Comparison of ENCODE assay signal across 28 cellular contexts in genomic region chr18:29218101-29218500, GRCh38.
"Had no signal": no experiment of that assay in that cellular context is flagged by ENCODE, and none has a peak within 500 bp of the region (broad histone marks: within the 10 kb centered on the region; RNA-seq: fewer than 3 reads in every experiment).

No MANE protein-coding gene starts in this region.

- H3K27me3 ChIP-seq: esophagus muscularis mucosa, neural progenitor cell, uterus had no signal

- H3K27ac Mint-ChIP-seq: activated CD4-positive, alpha-beta memory T cell treated with anti-CD3 and anti-CD28 coated beads, Interleukin-2, amount 10 ng/mL, durations not matched to agents 7 days and 5 days; activated CD4-positive, alpha-beta T cell treated with anti-CD3 and anti-CD28 coated beads, Interleukin-2, amount 10 ng/mL, durations not matched to agents 7 days and 5 days; activated naive CD4-positive, alpha-beta T cell treated with anti-CD3 and anti-CD28 coated beads, Interleukin-2, amount 50 U/mL, for 24 hours; activated naive CD8-positive, alpha-beta T cell treated with anti-CD3 and anti-CD28 coated beads, Interleukin-2, amount 50 U/mL, for 24 hours; activated T-helper 17 cell treated with anti-CD3 and anti-CD28 coated beads, Interleukin-2, amount 50 U/mL, for 72 hours; dendritic cell treated with granulocyte-macrophage colony-stimulating factor and Interleukin-4, amounts not matched to agents 40 ng/mL and 50 ng/mL, for 4 days; endodermal cell; natural killer cell; neural progenitor cell; stimulated activated effector memory CD8-positive, alpha-beta T cell treated with anti-CD3 and anti-CD28 coated beads, Interleukin-12 subunit alpha, Interleukin-12 subunit beta, amount 100 ng/mL, for 72 hours; stimulated activated naive CD8-positive, alpha-beta T cell treated with anti-CD3 and anti-CD28 coated beads, Interleukin-15, Interleukin-2, amounts not matched to agents 100 ng/mL and 50 ng/mL, for 24 hours; type B pancreatic cell; WTC11 had no signal

- H3K4me1 Mint-ChIP-seq: activated CD4-positive, alpha-beta memory T cell treated with anti-CD3 and anti-CD28 coated beads, Interleukin-2, amount 10 ng/mL, durations not matched to agents 7 days and 5 days; activated CD4-positive, alpha-beta T cell treated with anti-CD3 and anti-CD28 coated beads, Interleukin-2, amount 10 ng/mL, durations not matched to agents 7 days and 5 days; activated naive CD4-positive, alpha-beta T cell treated with anti-CD3 and anti-CD28 coated beads, Interleukin-2, amount 50 U/mL, for 24 hours; activated naive CD8-positive, alpha-beta T cell treated with anti-CD3 and anti-CD28 coated beads, Interleukin-2, amount 50 U/mL, for 24 hours; activated T-helper 17 cell treated with anti-CD3 and anti-CD28 coated beads, Interleukin-2, amount 50 U/mL, for 72 hours; central memory CD8-positive, alpha-beta T cell; natural killer cell; stimulated activated effector memory CD8-positive, alpha-beta T cell treated with anti-CD3 and anti-CD28 coated beads, Interleukin-12 subunit alpha, Interleukin-12 subunit beta, amount 100 ng/mL, for 72 hours had no signal

- H3K27ac ChIP-seq: esophagus muscularis mucosa, left ventricle myocardium inferior, neural progenitor cell, uterus had no signal

- H3K4me1 ChIP-seq: esophagus muscularis mucosa, left ventricle myocardium inferior, neural progenitor cell, uterus had no signal

- H3K27me3 Mint-ChIP-seq: activated CD4-positive, alpha-beta memory T cell treated with anti-CD3 and anti-CD28 coated beads, Interleukin-2, amount 10 ng/mL, durations not matched to agents 7 days and 5 days; activated CD4-positive, alpha-beta T cell treated with anti-CD3 and anti-CD28 coated beads, Interleukin-2, amount 10 ng/mL, durations not matched to agents 7 days and 5 days; activated naive CD4-positive, alpha-beta T cell treated with anti-CD3 and anti-CD28 coated beads, Interleukin-2, amount 50 U/mL, for 24 hours; activated naive CD8-positive, alpha-beta T cell treated with anti-CD3 and anti-CD28 coated beads, Interleukin-2, amount 50 U/mL, for 24 hours; activated T-helper 17 cell treated with anti-CD3 and anti-CD28 coated beads, Interleukin-2, amount 50 U/mL, for 72 hours; central memory CD8-positive, alpha-beta T cell; dendritic cell treated with granulocyte-macrophage colony-stimulating factor and Interleukin-4, amounts not matched to agents 40 ng/mL and 50 ng/mL, for 4 days; stimulated activated naive CD8-positive, alpha-beta T cell treated with anti-CD3 and anti-CD28 coated beads, Interleukin-15, Interleukin-2, amounts not matched to agents 100 ng/mL and 50 ng/mL, for 24 hours; type B pancreatic cell had no signal

- H3K4me3 ChIP-seq: esophagus muscularis mucosa, left ventricle myocardium inferior, lung, neural progenitor cell, uterus had no signal

- ATAC-seq: activated naive CD8-positive, alpha-beta T cell treated with anti-CD3 and anti-CD28 coated beads, Interleukin-2, amount 50 U/mL, for 24 hours; activated T-cell treated with anti-CD3 and anti-CD28 coated beads, Interleukin-2, amount 50 U/mL, for 4 hours; activated T-helper 17 cell treated with anti-CD3 and anti-CD28 coated beads, Interleukin-2, amount 50 U/mL, for 72 hours; natural killer cell; right cardiac atrium; stimulated activated effector memory CD8-positive, alpha-beta T cell treated with anti-CD3 and anti-CD28 coated beads, Interleukin-12 subunit alpha, Interleukin-12 subunit beta, amount 100 ng/mL, for 72 hours; WTC11 had no signal

- DNase-seq: activated CD4-positive, alpha-beta memory T cell treated with anti-CD3 and anti-CD28 coated beads, Interleukin-2, amount 10 ng/mL, durations not matched to agents 7 days and 5 days; activated CD4-positive, alpha-beta T cell treated with anti-CD3 and anti-CD28 coated beads for 1 hour; activated CD4-positive, alpha-beta T cell treated with anti-CD3 and anti-CD28 coated beads, Interleukin-2, amount 10 ng/mL, durations not matched to agents 7 days and 5 days; activated naive CD8-positive, alpha-beta T cell treated with anti-CD3 and anti-CD28 coated beads, Interleukin-2, amount 50 U/mL, for 24 hours; activated T-cell treated with anti-CD3 and anti-CD28 coated beads, Interleukin-2, amount 50 U/mL, for 4 hours; amygdala; endodermal cell; left ventricle myocardium inferior; mesendoderm; natural killer cell; occipital lobe; right cardiac atrium; stimulated activated CD4-positive, alpha-beta T cell treated with anti-CD3 and anti-CD28 coated beads, Interleukin-12 subunit alpha, Interleukin-12 subunit beta, amount 100 ng/mL, for 4 hours; stimulated activated CD4-positive, alpha-beta T cell treated with anti-CD3 and anti-CD28 coated beads, Interleukin-4, amount 100 ng/mL, for 24 hours; substantia nigra; T-helper 2 cell; uterus had no signal

- H3K9me3 Mint-ChIP-seq: dendritic cell treated with granulocyte-macrophage colony-stimulating factor and Interleukin-4, amounts not matched to agents 40 ng/mL and 50 ng/mL, for 4 days; neural progenitor cell; type B pancreatic cell had no signal

- H3K4me3 Mint-ChIP-seq: activated CD4-positive, alpha-beta memory T cell treated with anti-CD3 and anti-CD28 coated beads, Interleukin-2, amount 10 ng/mL, durations not matched to agents 7 days and 5 days; activated CD4-positive, alpha-beta T cell treated with anti-CD3 and anti-CD28 coated beads, Interleukin-2, amount 10 ng/mL, durations not matched to agents 7 days and 5 days; activated naive CD4-positive, alpha-beta T cell treated with anti-CD3 and anti-CD28 coated beads, Interleukin-2, amount 50 U/mL, for 24 hours; activated naive CD8-positive, alpha-beta T cell treated with anti-CD3 and anti-CD28 coated beads, Interleukin-2, amount 50 U/mL, for 24 hours; activated T-cell treated with anti-CD3 and anti-CD28 coated beads, Interleukin-2, amount 50 U/mL, for 4 hours; activated T-helper 17 cell treated with anti-CD3 and anti-CD28 coated beads, Interleukin-2, amount 50 U/mL, for 72 hours; central memory CD8-positive, alpha-beta T cell; dendritic cell treated with granulocyte-macrophage colony-stimulating factor and Interleukin-4, amounts not matched to agents 40 ng/mL and 50 ng/mL, for 4 days; endodermal cell; natural killer cell; neural progenitor cell; stimulated activated effector memory CD8-positive, alpha-beta T cell treated with anti-CD3 and anti-CD28 coated beads, Interleukin-12 subunit alpha, Interleukin-12 subunit beta, amount 100 ng/mL, for 72 hours; stimulated activated naive CD8-positive, alpha-beta T cell treated with anti-CD3 and anti-CD28 coated beads, Interleukin-15, Interleukin-2, amounts not matched to agents 100 ng/mL and 50 ng/mL, for 24 hours; type B pancreatic cell; WTC11 had no signal

- H3K9me3 ChIP-seq: esophagus muscularis mucosa, uterus had no signal

- H3K36me3 ChIP-seq: esophagus muscularis mucosa, left ventricle myocardium inferior, neural progenitor cell, uterus had no signal

- H2AFZ ChIP-seq: neural progenitor cell had no signal

- H3K4me2 ChIP-seq: neural progenitor cell had no signal

- H3K36me3 Mint-ChIP-seq: activated naive CD4-positive, alpha-beta T cell treated with anti-CD3 and anti-CD28 coated beads, Interleukin-2, amount 50 U/mL, for 24 hours; natural killer cell; neural progenitor cell; stimulated activated effector memory CD8-positive, alpha-beta T cell treated with anti-CD3 and anti-CD28 coated beads, Interleukin-12 subunit alpha, Interleukin-12 subunit beta, amount 100 ng/mL, for 72 hours; type B pancreatic cell had no signal

- H3K9ac ChIP-seq: neural progenitor cell had no signal
